In genomic region chr22:40714514-40714966, GRCh38 we compare ENCODE assay signal across 11 cellular contexts. TPM values are rescaled to one million over a fixed set of nuclear protein-coding genes. Genes with fewer than 3 reads are reported as not detected.
DNase-seq lines count a peak whose midpoint lies in the region; TF ChIP-seq lines count a peak whose summit lies in the region.
"Had no signal": no experiment of that assay in that cellular context is flagged by ENCODE, and none has a peak within 500 bp of the region (broad histone marks: within the 10 kb centered on the region; RNA-seq: fewer than 3 reads in every experiment).

No MANE protein-coding gene starts in this region.

- H3K27me3 ChIP-seq in WERI-Rb-1 (ENCODE audit: insufficient read depth, low read depth, severe bottlenecking) = no peaks in the 10 kb centered on the region
- no peaks in the 10 kb centered on the region for H3K27me3 ChIP-seq in iPS-20b (ENCODE audit: insufficient read depth, low read length)
- no peaks in the 10 kb centered on the region for H3K27me3 ChIP-seq in vagina

- H3K4me3 ChIP-seq in WERI-Rb-1 (ENCODE audit: low read depth, low read length) = peak overlapping the region; percentile 30
- peak overlapping the region; percentile 47; the same call in 1 of the 2 replicates for H3K4me3 ChIP-seq in iPS-20b (ENCODE audit: low read length)
- H3K4me3 ChIP-seq in vagina = no peak overlapping the region

- H3K4me1 ChIP-seq in iPS-20b (ENCODE audit: insufficient read depth, low read length) = peaks cover 18% of the 10 kb centered on the region
- H3K4me1 ChIP-seq in vagina = peaks cover 34% of the 10 kb centered on the region

- no peak for TF ChIP-seq CTCF in WERI-Rb-1 (IDR thresholded peaks at IDR 0.05; ENCODE audit: low read depth, low read length)
- no peak for TF ChIP-seq CTCF in vagina (IDR thresholded peaks at IDR 0.05)

- no peak for TF ChIP-seq POLR2A in vagina (IDR thresholded peaks at IDR 0.05)

- DNase-seq in NCI-H1417 (lab: John Stamatoyannopoulos, UW) (peak in 2 of 3 experiments; percentile 27 to 72), NCI-H1417 treated with DMSO at 0.1 percent for 48 hours (lab: John Stamatoyannopoulos, UW) (no peak), WERI-Rb-1 (peak; percentile 47), smooth muscle cell of the brain vasculature (ENCODE audit: low read depth, low spot score) (peak; percentile 21), vagina (ENCODE audit: extremely low spot score in 2 of 2) (no peak), activated gamma-delta T cell (lab: John Stamatoyannopoulos, UW) (no peak), NCI-H128 (lab: John Stamatoyannopoulos, UW; ENCODE audit: unreplicated experiment) (no peak)
- DNase-seq: activated naive CD4-positive, alpha-beta T cell treated with anti-CD3 and anti-CD28 coated beads for 36 hours; kidney; SHP77 had no signal

- H3K27ac ChIP-seq in WERI-Rb-1 = peak overlapping the region; percentile 67
- H3K27ac ChIP-seq in iPS-20b (ENCODE audit: low read length) = peak overlapping the region; percentile 45
- H3K27ac ChIP-seq in vagina = no peak overlapping the region

- H3K9ac ChIP-seq in iPS-20b (ENCODE audit: low read depth, low read length) = peak overlapping the region; percentile 25; the same call in 1 of the 2 replicates

- H3K9me3 ChIP-seq in WERI-Rb-1 (ENCODE audit: severe bottlenecking) (no peaks in the 10 kb centered on the region), iPS-20b (ENCODE audit: insufficient read depth, low read depth, low read length) (no peaks in the 10 kb centered on the region), vagina (no peaks in the 10 kb centered on the region)

- intact Hi-C loops in vagina (cut with DNase I) = no loop called here

- H3K36me3 ChIP-seq in WERI-Rb-1 = no peaks in the 10 kb centered on the region
- H3K36me3 ChIP-seq in iPS-20b (ENCODE audit: insufficient read depth, low read depth, low read length) = no peaks in the 10 kb centered on the region
- H3K36me3 ChIP-seq in vagina = no peaks in the 10 kb centered on the region

RNA-seq across cellular contexts. Expression of gene MCHR1, which starts 35.3 kb away (rescaled TPM):
- not detected for total RNA-seq in vagina
- total RNA-seq: activated naive CD4-positive, alpha-beta T cell treated with anti-CD3 and anti-CD28 coated beads for 36 hours; kidney had no signal

Comparison
In these comparisons a context has a peak if more than half of its experiments do, and no peak if none do; other contexts are left out.
1. DNase-seq: peak in NCI-H1417 (2 of 3), WERI-Rb-1 (single experiment) and smooth muscle cell of the brain vasculature (single experiment); none in NCI-H1417 treated with DMSO at 0.1 percent for 48 hours (single experiment), vagina (0 of 2), activated gamma-delta T cell (single experiment) and NCI-H128 (single experiment).
2. H3K4me3 ChIP-seq: peak in WERI-Rb-1 (single experiment) and iPS-20b (single experiment); none in vagina (0 of 2).